In genomic region chr11:117378966-117379865, GRCh38 we compare ENCODE assay signal across 18 cellular contexts. TPM values are rescaled to one million over a fixed set of nuclear protein-coding genes. Genes with fewer than 3 reads are reported as not detected.
DNase-seq lines count a peak whose midpoint lies in the region; ATAC-seq and TF ChIP-seq lines count a peak whose summit lies in the region.
"Had no signal": no experiment of that assay in that cellular context is flagged by ENCODE, and none has a peak within 500 bp of the region (broad histone marks: within the 10 kb centered on the region; RNA-seq: fewer than 3 reads in every experiment).

No MANE protein-coding gene starts in this region.

- no peaks in the 10 kb centered on the region for H3K4me1 Mint-ChIP-seq in CD14-positive monocyte
- H3K4me1 Mint-ChIP-seq: activated B cell treated with CpG ODN at 0.5 μM for 24 hours; naive thymus-derived CD8-positive, alpha-beta T cell had no signal

- H3K27me3 ChIP-seq in aorta (ENCODE audit: control insufficient read depth in 1 of 2, insufficient read depth in 2 of 2, low read length in 1 of 2) (no peaks in the 10 kb centered on the region), body of pancreas (no peaks in the 10 kb centered on the region)
- H3K27me3 ChIP-seq: uterus had no signal

- H3K4me3 ChIP-seq in aorta (ENCODE audit: low read length in 2 of 2) (no peak overlapping the region), body of pancreas (no peak overlapping the region)
- H3K4me3 ChIP-seq: uterus had no signal

- H3K9me3 ChIP-seq in aorta (ENCODE audit: control insufficient read depth, low read length) (no peaks in the 10 kb centered on the region), body of pancreas (no peaks in the 10 kb centered on the region)
- H3K9me3 ChIP-seq: uterus had no signal

- POLR2A ChIA-PET in RWPE1 (lab: Yijun Ruan, JAX; ENCODE audit: low non-redundant PET), result no interaction called here

- H3K27me3 Mint-ChIP-seq in CD14-positive monocyte (ENCODE audit: low read depth in 3 of 3), result peaks cover 0 to 1% (median 0%) of the 10 kb centered on the region in 3 donors
- H3K27me3 Mint-ChIP-seq: activated B cell treated with CpG ODN at 0.5 μM for 24 hours; CD4-positive, alpha-beta T cell; naive thymus-derived CD8-positive, alpha-beta T cell had no signal

- no peaks in the 10 kb centered on the region for H3K9me3 Mint-ChIP-seq in CD14-positive monocyte
- H3K9me3 Mint-ChIP-seq: activated B cell treated with CpG ODN at 0.5 μM for 24 hours; activated T-helper 2 cell treated with anti-CD3 and anti-CD28 coated beads, Interferon-gamma antibody, Interleukin-2, Interleukin-4, amounts not matched to agents 10 μg/mL and 5 μg/mL and 100 μg/mL, durations not matched to agents 14 hours and 24 hours and 36 hours; CD4-positive, alpha-beta T cell; naive thymus-derived CD8-positive, alpha-beta T cell; T-helper 1 cell treated with Interleukin-12 subunit alpha and Interleukin-12 subunit beta and Interleukin-4 antibody, amounts not matched to agents 30 μg/mL and 1 μg/mL, for 36 hours had no signal

- peak overlapping the region; percentile 21; the same call in 1 of the 2 replicates for H3K27ac ChIP-seq in RWPE1
- H3K27ac ChIP-seq in aorta (ENCODE audit: low read depth in 1 of 2, low read length in 2 of 2), result no peak overlapping the region
- no peak overlapping the region for H3K27ac ChIP-seq in body of pancreas
- H3K27ac ChIP-seq: uterus had no signal

- no peak for DNase-seq in CD14-positive monocyte (ENCODE audit: low spot score)
- DNase-seq in RWPE1 (ENCODE audit: low spot score), result no peak
- peak; percentile 39 for DNase-seq in myocyte (ENCODE audit: low read depth)
- DNase-seq in aorta, result no peak
- DNase-seq in body of pancreas, result no peak
- DNase-seq in activated CD8-positive, alpha-beta memory T cell treated with anti-CD3 and anti-CD28 coated beads, Interleukin-2, amount 50 U/mL, for 4 hours, result no peak
- DNase-seq: ACHN; activated B cell treated with CpG ODN at 0.5 μM for 24 hours; CD4-positive, alpha-beta T cell; DMS79 treated with DMSO at 0.1 percent for 48 hours; naive thymus-derived CD8-positive, alpha-beta T cell; NCI-H1105; uterus had no signal

- intact Hi-C loops in CD14-positive monocyte (cut with micrococcal nuclease) (no loop called here), aorta (cut with DNase I) (no loop called here), body of pancreas (cut with DNase I) (no loop called here)

- ATAC-seq in esophagus mucosa, result peak; percentile 71
- no peak for ATAC-seq in aorta (ENCODE audit: low FRiP score)
- no peak for ATAC-seq in GM21619 (IDR thresholded peaks at IDR 0.05; ENCODE audit: unreplicated experiment)
- ATAC-seq in body of pancreas, result no peak
- ATAC-seq: HCT116; naive thymus-derived CD8-positive, alpha-beta T cell had no signal

- CTCF ChIA-PET in RWPE1 (lab: Yijun Ruan, JAX), result interaction anchor here (0.6 to 0.7 kb wide), 2 partner anchors 47 to 1302 kb away, joined by 3 to 6 read pairs; no protein-coding TSS in a partner anchor

- WGBS in aorta, 2 donors, result 74 to 77% methylated on average over 12 of the region's 12 CpGs
- 82 to 84% methylated on average over 10 to 12 of the region's 12 CpGs for WGBS in body of pancreas, 2 donors

- H3K4me1 ChIP-seq in aorta (ENCODE audit: control insufficient read depth in 1 of 2, insufficient read depth in 2 of 2, low read length in 2 of 2), result no peaks in the 10 kb centered on the region
- H3K4me1 ChIP-seq in body of pancreas, result no peaks in the 10 kb centered on the region
- H3K4me1 ChIP-seq: uterus had no signal

- H3K4me3 Mint-ChIP-seq in CD14-positive monocyte, result no peak overlapping the region
- H3K4me3 Mint-ChIP-seq: activated B cell treated with CpG ODN at 0.5 μM for 24 hours; CD4-positive, alpha-beta T cell; naive thymus-derived CD8-positive, alpha-beta T cell; T-helper 1 cell treated with Interleukin-12 subunit alpha and Interleukin-12 subunit beta and Interleukin-4 antibody, amounts not matched to agents 30 μg/mL and 1 μg/mL, for 36 hours had no signal

- TF ChIP-seq CTCF in CD14-positive monocyte (IDR thresholded peaks at IDR 0.05), result no peak
- TF ChIP-seq CTCF in RWPE1 (conservative IDR thresholded peaks at IDR 0.05; ENCODE audit: low read depth), result no peak
- TF ChIP-seq CTCF in body of pancreas (IDR thresholded peaks at IDR 0.05), result no peak

- H3K27ac Mint-ChIP-seq in CD14-positive monocyte, result peak overlapping the region in 4 of 7 donors; percentile 5 to 54 (median 20)
- H3K27ac Mint-ChIP-seq: activated B cell treated with CpG ODN at 0.5 μM for 24 hours; activated T-helper 2 cell treated with anti-CD3 and anti-CD28 coated beads, Interferon-gamma antibody, Interleukin-2, Interleukin-4, amounts not matched to agents 10 μg/mL and 5 μg/mL and 100 μg/mL, durations not matched to agents 14 hours and 24 hours and 36 hours; CD4-positive, alpha-beta T cell; T-helper 1 cell treated with Interleukin-12 subunit alpha and Interleukin-12 subunit beta and Interleukin-4 antibody, amounts not matched to agents 30 μg/mL and 1 μg/mL, for 36 hours had no signal

- H3K36me3 Mint-ChIP-seq in CD14-positive monocyte, result peaks cover 81 to 91% of the 10 kb centered on the region in 2 donors

- no peak for TF ChIP-seq POLR2A in body of pancreas (IDR thresholded peaks at IDR 0.05)

- H3K36me3 ChIP-seq in aorta (ENCODE audit: control insufficient read depth in 1 of 2, insufficient read depth in 2 of 2, low read length in 1 of 2), result peaks cover 0 to 16% of the 10 kb centered on the region in 2 donors
- H3K36me3 ChIP-seq in body of pancreas (replicated peaks in 1 of 2; ENCODE audit: insufficient read depth in 1 of 2, low read depth in 2 of 2), result peaks cover 4 to 29% of the 10 kb centered on the region in 2 donors
- H3K36me3 ChIP-seq: uterus had no signal

RNA-seq across cellular contexts. Expression of gene CEP164, which starts 51.6 kb away (rescaled TPM):
- polyA plus RNA-seq in CD14-positive monocyte (1 to 10 TPM; 4.3 to 8.0 TPM), aorta (10 to 100 TPM in 1 of 2 donors, 1 to 10 TPM in 1; 7.1 to 41.8 TPM)
- total RNA-seq in esophagus mucosa (16.7 TPM), myocyte (20.8 and 30.9 TPM in 2 replicates), aorta (10 to 100 TPM; 29.3 to 51.2 TPM), body of pancreas (10 to 100 TPM; 29.1 to 45.8 TPM)
- polyA plus RNA-seq in myocyte (2012), result 21.5 TPM
